Comparison of ENCODE assay signal across 29 cellular contexts in genomic region chr17:77068915-77069314, GRCh38.
"Had no signal": no experiment of that assay in that cellular context is flagged by ENCODE, and none has a peak within 500 bp of the region (broad histone marks: within the 10 kb centered on the region; RNA-seq: fewer than 3 reads in every experiment).

No MANE protein-coding gene starts in this region.

- ATAC-seq: activated CD4-positive, alpha-beta T cell treated with anti-CD3 and anti-CD28 coated beads for 36 hours; activated CD8-positive, alpha-beta memory T cell treated with anti-CD3 and anti-CD28 coated beads, Interleukin-2, amount 10 ng/mL, durations not matched to agents 7 days and 5 days; activated CD8-positive, alpha-beta T cell treated with anti-CD3 and anti-CD28 coated beads, Interleukin-2, amount 10 ng/mL, durations not matched to agents 7 days and 5 days; body of pancreas; heart right ventricle; naive thymus-derived CD4-positive, alpha-beta T cell; pancreas; sciatic nerve; stimulated activated effector memory CD8-positive, alpha-beta T cell treated with anti-CD3 and anti-CD28 coated beads, Interleukin-12 subunit alpha, Interleukin-12 subunit beta, amount 100 ng/mL, for 72 hours had no signal

- H3K9me3 ChIP-seq: body of pancreas, esophagus muscularis mucosa, heart right ventricle, left ventricle myocardium inferior, pancreas, prostate gland, thoracic aorta, vagina had no signal

- H3K4me3 ChIP-seq: body of pancreas, cardiac muscle cell, coronary artery, dorsolateral prefrontal cortex, esophagus muscularis mucosa, heart right ventricle, left ventricle myocardium inferior, pancreas, prostate gland, skin epidermis, thoracic aorta, vagina had no signal

- H3K27me3 ChIP-seq: cardiac muscle cell, pancreas, vagina had no signal

- H3K4me1 ChIP-seq: body of pancreas, esophagus muscularis mucosa, left ventricle myocardium inferior, pancreas, prostate gland, vagina had no signal

- H3K36me3 ChIP-seq: cardiac muscle cell, esophagus muscularis mucosa, heart right ventricle, left ventricle myocardium inferior, pancreas, prostate gland, thoracic aorta, vagina had no signal

- DNase-seq: activated CD4-positive, alpha-beta T cell treated with anti-CD3 and anti-CD28 coated beads for 36 hours; activated CD4-positive, CD25-positive, alpha-beta regulatory T cell; activated CD8-positive, alpha-beta memory T cell treated with anti-CD3 and anti-CD28 coated beads, Interleukin-2, amount 10 ng/mL, durations not matched to agents 7 days and 5 days; activated CD8-positive, alpha-beta T cell treated with anti-CD3 and anti-CD28 coated beads, Interleukin-2, amount 10 ng/mL, durations not matched to agents 7 days and 5 days; activated effector memory CD4-positive, alpha-beta T cell treated with Interleukin-2 at 50 U/mL for 16 hours; activated naive CD4-positive, alpha-beta T cell treated with Interleukin-2 at 50 U/mL for 16 hours; anterior cingulate cortex; body of pancreas; cerebellar nuclear complex; dorsolateral prefrontal cortex; effector memory CD4-positive, alpha-beta T cell; foreskin melanocyte; heart right ventricle; left ventricle myocardium inferior; naive thymus-derived CD4-positive, alpha-beta T cell; nucleus accumbens; pancreas; retina; stimulated activated CD4-positive, alpha-beta T cell treated with anti-CD3 and anti-CD28 coated beads, Interleukin-12 subunit alpha, Interleukin-12 subunit beta, amount 100 ng/mL, for 4 hours; stimulated activated CD4-positive, alpha-beta T cell treated with anti-CD3 and anti-CD28 coated beads, Interleukin-4, amount 100 ng/mL, for 1 hour had no signal

- H3K27ac ChIP-seq: body of pancreas, cardiac muscle cell, coronary artery, dorsolateral prefrontal cortex, esophagus muscularis mucosa, heart right ventricle, left ventricle myocardium inferior, pancreas, prostate gland, skin epidermis, thoracic aorta, vagina had no signal
